14 cellular contexts compared by ENCODE assay signal in the genomic region with DNA sequence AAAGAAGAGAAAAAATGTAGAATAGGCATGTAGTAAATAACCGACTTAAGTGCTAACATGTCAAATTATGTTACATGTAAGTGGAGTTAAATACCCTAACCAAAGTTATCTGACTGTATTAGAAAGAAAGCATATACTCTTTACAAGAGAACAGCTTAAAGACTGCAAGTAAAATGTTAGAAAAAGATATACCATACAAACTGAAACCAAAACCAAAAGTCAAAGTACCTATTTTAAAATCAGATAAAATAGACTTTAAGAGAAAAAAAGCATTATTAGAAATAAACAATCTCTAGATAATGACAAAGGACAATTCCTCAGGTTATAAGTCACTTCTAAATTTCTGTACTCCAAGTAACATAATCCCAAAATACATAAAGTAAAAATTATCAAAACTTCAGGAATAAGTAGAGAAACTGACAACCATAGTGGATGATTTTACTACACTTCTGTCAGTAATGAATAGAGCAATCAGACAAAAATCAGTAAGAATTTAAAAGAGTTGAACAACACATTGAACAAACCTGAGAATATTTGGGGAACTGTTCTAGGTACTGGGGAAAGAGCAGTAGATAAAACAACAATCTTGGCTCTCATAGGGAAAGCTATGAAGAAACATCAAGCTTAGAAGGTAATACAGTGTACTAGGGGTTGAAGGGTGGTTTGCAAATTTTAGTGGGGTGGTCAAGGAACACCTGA.
DNase-seq lines count a peak whose midpoint lies in the region; ATAC-seq, FAIRE-seq and TF ChIP-seq lines count a peak whose summit lies in the region.
"Had no signal": no experiment of that assay in that cellular context is flagged by ENCODE, and none has a peak within 500 bp of the region (broad histone marks: within the 10 kb centered on the region; RNA-seq: fewer than 3 reads in every experiment).

No MANE protein-coding gene starts in this region.

- peak overlapping the region; percentile 21 for H3K27ac Mint-ChIP-seq in CD4-positive, alpha-beta T cell
- H3K27ac Mint-ChIP-seq in T-helper 17 cell (peak overlapping the region; percentile 68), chondrocyte (ENCODE audit: unreplicated experiment) (no peak overlapping the region)

- no peak overlapping the region for H3K27ac ChIP-seq in CD4-positive, alpha-beta T cell (ENCODE audit: low read depth, low read length)
- H3K27ac ChIP-seq in hepatocyte: peak overlapping the region; percentile 69
- H3K27ac ChIP-seq: coronary artery, parathyroid adenoma, SJCRH30, vagina had no signal

- no peaks in the 10 kb centered on the region for H4K20me1 ChIP-seq in hepatocyte (ENCODE audit: insufficient read depth, poor library complexity, severe bottlenecking)

- no peak overlapping the region for H3K4me3 ChIP-seq in hepatocyte
- H3K4me3 ChIP-seq: coronary artery, SJCRH30, vagina had no signal

- no peak for ATAC-seq in CD4-positive, alpha-beta T cell (ENCODE audit: poor library complexity)
- ATAC-seq in T-helper 17 cell (no peak), GM21367 (IDR thresholded peaks at IDR 0.05; ENCODE audit: unreplicated experiment) (no peak), HG03159 (IDR thresholded peaks at IDR 0.05; ENCODE audit: unreplicated experiment) (no peak)

- 93% methylated on average over 1 of the region's 1 CpG for WGBS in hepatocyte (ENCODE audit: low lambda C conversion rate, missing lambda C conversion rate)

- no peak for TF ChIP-seq CTCF in CD4-positive, alpha-beta T cell (IDR thresholded peaks at IDR 0.05)
- TF ChIP-seq CTCF in hepatocyte (IDR thresholded peaks at IDR 0.05; ENCODE audit: poor library complexity): no peak
- TF ChIP-seq CTCF in chondrocyte (IDR thresholded peaks at IDR 0.05): no peak

- CTCF ChIA-PET in CD4-positive, alpha-beta T cell (lab: Charles Lee): interaction anchor here (1.0 to 1.2 kb wide), 4 partner anchors 21 to 173 kb away, joined by 3 to 5 read pairs (median 3); no protein-coding TSS in a partner anchor

- H3K9me3 ChIP-seq in CD4-positive, alpha-beta T cell (ENCODE audit: control insufficient read depth, low read length): no peaks in the 10 kb centered on the region
- no peaks in the 10 kb centered on the region for H3K9me3 ChIP-seq in T-helper 17 cell (ENCODE audit: control insufficient read depth, low read length, poor library complexity, severe bottlenecking)
- no peaks in the 10 kb centered on the region for H3K9me3 ChIP-seq in hepatocyte (ENCODE audit: low read depth)
- H3K9me3 ChIP-seq: SJCRH30, vagina had no signal

- H3K9me2 ChIP-seq in hepatocyte (replicated peaks; ENCODE audit: insufficient read depth): no peaks in the 10 kb centered on the region

- POLR2A ChIA-PET in CD4-positive, alpha-beta T cell (lab: Charles Lee): interaction anchor here (0.5 to 1.4 kb wide), 6 partner anchors 13 to 1087 kb away, joined by 3 to 6 read pairs (median 3); a partner anchor contains a TSS

- FAIRE-seq in GM19239 (lab: Jason Lieb, UNC): peak; percentile 75
- FAIRE-seq: H1 had no signal

- intact Hi-C loops in CD4-positive, alpha-beta T cell (cut with DNase I, micrococcal nuclease): no loop called here

- peak overlapping the region; percentile 59 for H3K4me3 Mint-ChIP-seq in CD4-positive, alpha-beta T cell
- H3K4me3 Mint-ChIP-seq in T-helper 17 cell (peak overlapping the region; percentile 64), chondrocyte (ENCODE audit: unreplicated experiment) (no peak overlapping the region)

- no peaks in the 10 kb centered on the region for H3K36me3 Mint-ChIP-seq in CD4-positive, alpha-beta T cell (ENCODE audit: low read depth)
- no peaks in the 10 kb centered on the region for H3K36me3 Mint-ChIP-seq in T-helper 17 cell (ENCODE audit: low read depth)
- H3K36me3 Mint-ChIP-seq in chondrocyte (ENCODE audit: low read depth): no peaks in the 10 kb centered on the region

- no peaks in the 10 kb centered on the region for H3K27me3 ChIP-seq in CD4-positive, alpha-beta T cell (ENCODE audit: control insufficient read depth, insufficient read depth, low read length)
- no peaks in the 10 kb centered on the region for H3K27me3 ChIP-seq in hepatocyte
- H3K27me3 ChIP-seq: SJCRH30, vagina had no signal

- no peaks in the 10 kb centered on the region for H3K79me2 ChIP-seq in hepatocyte
- H3K79me2 ChIP-seq: parathyroid adenoma had no signal

- peaks cover 5% of the 10 kb centered on the region for H3K9me3 Mint-ChIP-seq in CD4-positive, alpha-beta T cell
- peaks cover 16% of the 10 kb centered on the region for H3K9me3 Mint-ChIP-seq in chondrocyte (ENCODE audit: low read depth)

- no peak for DNase-seq in CD4-positive, alpha-beta T cell
- DNase-seq in GM19239 (ENCODE audit: insufficient read length, low spot score) (no peak), T-helper 17 cell (no peak), hepatocyte (ENCODE audit: low spot score) (no peak), chondrocyte (ENCODE audit: low spot score) (no peak), NCI-H1930 (lab: John Stamatoyannopoulos, UW) (no peak)
- DNase-seq: amygdala, SJCRH30 had no signal

- no peaks in the 10 kb centered on the region for H3K27me3 Mint-ChIP-seq in CD4-positive, alpha-beta T cell
- H3K27me3 Mint-ChIP-seq in T-helper 17 cell (no peaks in the 10 kb centered on the region), chondrocyte (ENCODE audit: low read depth) (peaks cover 1% of the 10 kb centered on the region)

- peaks cover 42% of the 10 kb centered on the region for H3K4me1 Mint-ChIP-seq in CD4-positive, alpha-beta T cell (ENCODE audit: low read depth)
- H3K4me1 Mint-ChIP-seq in T-helper 17 cell (peaks cover 21% of the 10 kb centered on the region), chondrocyte (ENCODE audit: low read depth) (peaks cover 10% of the 10 kb centered on the region)

- peaks cover under 1% of the 10 kb centered on the region for H3K4me1 ChIP-seq in hepatocyte (ENCODE audit: insufficient read depth)
- H3K4me1 ChIP-seq: parathyroid adenoma, SJCRH30, vagina had no signal

- no peak overlapping the region for H2AFZ ChIP-seq in hepatocyte
- H2AFZ ChIP-seq: parathyroid adenoma had no signal

- H3K4me2 ChIP-seq in hepatocyte: no peak overlapping the region

- no peaks in the 10 kb centered on the region for H3K36me3 ChIP-seq in hepatocyte (replicated peaks; ENCODE audit: insufficient read depth, low read depth)
- H3K36me3 ChIP-seq: SJCRH30, vagina had no signal
